ENCODE assay signal across 20 cellular contexts in genomic region chr12:79761341-79761740, GRCh38.
A peak's percentile ranks its signal among the peaks of the same experiment; 100 is the strongest.
DNase-seq lines count a peak whose midpoint lies in the region; ATAC-seq, FAIRE-seq and TF ChIP-seq lines count a peak whose summit lies in the region.
"Had no signal": no experiment of that assay in that cellular context is flagged by ENCODE, and none has a peak within 500 bp of the region (broad histone marks: within the 10 kb centered on the region; RNA-seq: fewer than 3 reads in every experiment).

No MANE protein-coding gene starts in this region.

- H3K4me2 ChIP-seq in astrocyte (ENCODE audit: low read length): no peak overlapping the region
- no peak overlapping the region for H3K4me2 ChIP-seq in mesenchymal stem cell (ENCODE audit: low read length, poor library complexity, severe bottlenecking)
- H3K4me2 ChIP-seq: A549 had no signal

- peaks cover 6% of the 10 kb centered on the region for H3K9me3 Mint-ChIP-seq in astrocyte (ENCODE audit: unreplicated experiment)

- DNase-seq in EH (ENCODE audit: low read depth) (peak; percentile 60), astrocyte (ENCODE audit: low read depth) (no peak), fibroblast of gingiva (ENCODE audit: low read depth) (peak; percentile 68), mesenchymal stem cell (no peak), thyroid gland (no peak), globus pallidus (ENCODE audit: low spot score) (no peak)
- DNase-seq: 8988T; ACHN; C1 segment of cervical spinal cord; Calu3; CD4-positive, alpha-beta memory T cell; COR-L47; DMS53; DMS79 treated with DMSO at 0.1 percent for 48 hours; GOT3 had no signal

- H3K9ac ChIP-seq in astrocyte (ENCODE audit: low read length) (no peak overlapping the region), mesenchymal stem cell (ENCODE audit: low read length) (no peak overlapping the region)

- no peak overlapping the region for H3K23ac ChIP-seq in mesenchymal stem cell (ENCODE audit: low read length in 2 of 2)

- FAIRE-seq in astrocyte (lab: Jason Lieb, UNC): no peak
- FAIRE-seq: A549, G401.6, GM12892 had no signal

- H3K9me3 ChIP-seq in astrocyte (ENCODE audit: insufficient read depth, low read depth, low read length): peaks cover 8% of the 10 kb centered on the region
- H3K9me3 ChIP-seq in mesenchymal stem cell (ENCODE audit: control insufficient read depth, low read length): peaks cover 13% of the 10 kb centered on the region
- H3K9me3 ChIP-seq in thyroid gland: no peaks in the 10 kb centered on the region

- H3K14ac ChIP-seq in mesenchymal stem cell (ENCODE audit: low read length in 2 of 2): no peak overlapping the region

- H3K4me3 ChIP-seq in astrocyte (ENCODE audit: insufficient read depth, low read depth, low read length) (no peak overlapping the region), mesenchymal stem cell (ENCODE audit: insufficient read depth in 1 of 2, low read depth in 1 of 2, low read length in 2 of 2) (no peak overlapping the region), thyroid gland (replicated peaks in 1 of 3) (no peak overlapping the region)
- H3K4me3 ChIP-seq: A549, HAP-1 had no signal

- intact Hi-C loops in thyroid gland (cut with DNase I): no loop called here

- H2BK120ac ChIP-seq in mesenchymal stem cell (ENCODE audit: low read depth, low read length): no peak overlapping the region

- no peak for ATAC-seq in GM18907 (IDR thresholded peaks at IDR 0.05; ENCODE audit: unreplicated experiment)
- ATAC-seq: A549 had no signal

- no peaks in the 10 kb centered on the region for H3K27me3 Mint-ChIP-seq in astrocyte (ENCODE audit: low read depth, unreplicated experiment)

- TF ChIP-seq CTCF in astrocyte (IDR thresholded peaks at IDR 0.05; ENCODE audit: insufficient read depth, low read depth, low read length) (no peak), thyroid gland (IDR thresholded peaks at IDR 0.05) (no peak)

- no peak overlapping the region for H2BK12ac ChIP-seq in mesenchymal stem cell (ENCODE audit: low read length in 2 of 2)

- no peak overlapping the region for H2AFZ ChIP-seq in astrocyte (ENCODE audit: low read depth, low read length)
- no peak overlapping the region for H2AFZ ChIP-seq in mesenchymal stem cell (ENCODE audit: low read depth, low read length)

- H4K91ac ChIP-seq in mesenchymal stem cell (ENCODE audit: low read length): no peak overlapping the region

- no peak overlapping the region for H2BK15ac ChIP-seq in mesenchymal stem cell (ENCODE audit: low read depth, poor library complexity, severe bottlenecking)

- H3K27me3 ChIP-seq in astrocyte (ENCODE audit: insufficient read depth, low read length) (no peaks in the 10 kb centered on the region), mesenchymal stem cell (ENCODE audit: control insufficient read depth in 1 of 2, insufficient read depth in 1 of 2, low read length in 2 of 2) (no peaks in the 10 kb centered on the region), thyroid gland (no peaks in the 10 kb centered on the region)

- TF ChIP-seq POLR2A in thyroid gland (IDR thresholded peaks at IDR 0.05): no peak

- peak overlapping the region; percentile 62 for H3K27ac Mint-ChIP-seq in astrocyte (ENCODE audit: unreplicated experiment)

- no peaks in the 10 kb centered on the region for H3K36me3 Mint-ChIP-seq in astrocyte (ENCODE audit: low read depth, unreplicated experiment)
- H3K36me3 Mint-ChIP-seq: CD4-positive, alpha-beta memory T cell had no signal

- H3K36me3 ChIP-seq in astrocyte (ENCODE audit: insufficient read depth, low read length): no peaks in the 10 kb centered on the region
- H3K36me3 ChIP-seq in mesenchymal stem cell (ENCODE audit: control insufficient read depth in 1 of 2, insufficient read depth in 2 of 2, low read depth in 1 of 2, low read length in 2 of 2): no peaks in the 10 kb centered on the region
- H3K36me3 ChIP-seq in thyroid gland: no peaks in the 10 kb centered on the region
- H3K36me3 ChIP-seq: HAP-1 had no signal

- peaks cover 8% of the 10 kb centered on the region for H3K4me1 Mint-ChIP-seq in astrocyte (ENCODE audit: low read depth, unreplicated experiment)
- H3K4me1 Mint-ChIP-seq: CD4-positive, alpha-beta memory T cell had no signal

- H3K27ac ChIP-seq in astrocyte (ENCODE audit: low read depth, low read length) (no peak overlapping the region), mesenchymal stem cell (ENCODE audit: low read length, poor library complexity, severe bottlenecking) (no peak overlapping the region), thyroid gland (no peak overlapping the region)
- H3K27ac ChIP-seq: A549 had no signal

- no peak overlapping the region for H3K4ac ChIP-seq in mesenchymal stem cell (ENCODE audit: low read depth in 1 of 2, low read length in 2 of 2)

- no peak overlapping the region for H2AK5ac ChIP-seq in mesenchymal stem cell (ENCODE audit: low read length, severe bottlenecking)

- H4K8ac ChIP-seq in mesenchymal stem cell (ENCODE audit: low read length): no peak overlapping the region

- no peaks in the 10 kb centered on the region for H3K79me1 ChIP-seq in mesenchymal stem cell (replicated peaks; ENCODE audit: low read length, poor library complexity, severe bottlenecking)

- H3K18ac ChIP-seq in mesenchymal stem cell (ENCODE audit: low read depth in 1 of 2, low read length in 2 of 2): no peak overlapping the region

- H3K4me1 ChIP-seq in astrocyte (ENCODE audit: insufficient read depth, low read length): no peaks in the 10 kb centered on the region
- no peaks in the 10 kb centered on the region for H3K4me1 ChIP-seq in mesenchymal stem cell (ENCODE audit: control insufficient read depth, insufficient read depth, low read depth, low read length)
- H3K4me1 ChIP-seq in thyroid gland: no peaks in the 10 kb centered on the region
- H3K4me1 ChIP-seq: A549, HAP-1 had no signal

- peak overlapping the region; percentile 25 for H2BK5ac ChIP-seq in mesenchymal stem cell (ENCODE audit: low read depth, low read length, poor library complexity, severe bottlenecking)

- H3K4me3 Mint-ChIP-seq in astrocyte (ENCODE audit: unreplicated experiment): no peak overlapping the region
- H3K4me3 Mint-ChIP-seq: CD4-positive, alpha-beta memory T cell had no signal

- no peaks in the 10 kb centered on the region for H3K79me2 ChIP-seq in astrocyte (ENCODE audit: insufficient read depth, low read length)

- no CpG with 5 or more reads among the region's 1 CpG for WGBS in mesenchymal stem cell
- 74 to 82% methylated on average over 1 of the region's 1 CpG for WGBS in thyroid gland, 2 donors

- H4K20me1 ChIP-seq in astrocyte (ENCODE audit: insufficient read depth, low read length): no peaks in the 10 kb centered on the region

Comparison
In these comparisons a context has a peak if more than half of its experiments do, and no peak if none do; other contexts are left out.
1. DNase-seq: peak in EH (single experiment) and fibroblast of gingiva (single experiment); none in astrocyte (single experiment), mesenchymal stem cell (single experiment), thyroid gland (0 of 2) and globus pallidus (single experiment).